In the genomic region with DNA sequence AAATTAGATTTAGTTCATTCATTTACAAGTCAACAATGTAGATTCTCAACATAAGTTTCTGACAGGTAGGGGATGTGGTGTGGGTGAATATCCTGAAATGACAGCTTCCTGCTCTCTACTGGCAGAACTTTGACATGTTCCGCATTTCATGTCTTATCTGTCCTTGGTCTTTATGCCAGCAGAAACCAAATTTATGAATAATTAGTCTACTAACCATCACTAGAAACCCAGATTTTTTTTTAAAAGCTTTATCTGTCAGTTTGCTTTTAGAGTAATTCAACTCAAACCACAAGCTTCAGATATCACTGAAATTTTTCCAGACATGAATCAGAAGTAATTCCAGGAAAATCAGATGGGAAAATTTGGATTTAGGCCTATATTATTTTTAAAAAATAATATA, we compare ENCODE assay signal across 14 cellular contexts. TPM values are rescaled to one million over a fixed set of nuclear protein-coding genes. Genes with fewer than 3 reads are reported as not detected.
DNase-seq lines count a peak whose midpoint lies in the region; ATAC-seq and TF ChIP-seq lines count a peak whose summit lies in the region.
"Had no signal": no experiment of that assay in that cellular context is flagged by ENCODE, and none has a peak within 500 bp of the region (broad histone marks: within the 10 kb centered on the region; RNA-seq: fewer than 3 reads in every experiment).

No MANE protein-coding gene starts in this region.

- TF ChIP-seq CTCF in OCI-LY7 (conservative IDR thresholded peaks at IDR 0.05; ENCODE audit: low read length) (peak; percentile 51), fibroblast of pulmonary artery (IDR thresholded peaks at IDR 0.05; ENCODE audit: low read length, missing control alignments) (no peak), GM13977 (IDR thresholded peaks at IDR 0.05; ENCODE audit: extremely low read depth, insufficient read depth, missing control alignments) (no peak)

- H3K36me3 ChIP-seq in GM23248 (ENCODE audit: low read depth) (no peaks in the 10 kb centered on the region), OCI-LY7 (ENCODE audit: insufficient read depth, low read length) (peaks cover 87% of the 10 kb centered on the region)

- no peaks in the 10 kb centered on the region for H3K9me2 ChIP-seq in GM23248 (ENCODE audit: insufficient read depth)
- no peaks in the 10 kb centered on the region for H3K9me2 ChIP-seq in OCI-LY7 (ENCODE audit: insufficient read depth, low read length)

- DNase-seq in GM23248 (no peak), OCI-LY7 (ENCODE audit: low spot score) (peak; percentile 49), fibroblast of pulmonary artery (ENCODE audit: low read depth) (peak; percentile 21), GM13977 (ENCODE audit: low spot score) (no peak), cerebellar nuclear complex (lab: John Stamatoyannopoulos, UW) (no peak)
- no peak for DNase-seq in stimulated activated naive CD4-positive, alpha-beta T cell treated with Interleukin-2 at 50 U/mL for 16 hours (lab: John Stamatoyannopoulos, UW)
- DNase-seq: activated CD4-positive, alpha-beta T cell treated with anti-CD3 and anti-CD28 coated beads, Interleukin-2, amount 50 U/mL, for 4 hours; Caco-2; dorsolateral prefrontal cortex; left colon; NCI-H510A had no signal

- H3K9me3 ChIP-seq in GM23248 (ENCODE audit: low read depth) = no peaks in the 10 kb centered on the region
- H3K9me3 ChIP-seq in OCI-LY7 (ENCODE audit: low read length) = no peaks in the 10 kb centered on the region
- H3K9me3 ChIP-seq: Caco-2, gastroesophageal sphincter had no signal

- peak overlapping the region; percentile 23; the same call in 1 of the 2 replicates for H3K9ac ChIP-seq in GM23248

- H3K27ac ChIP-seq in GM23248 = peak overlapping the region; percentile 73
- H3K27ac ChIP-seq in OCI-LY7 (ENCODE audit: low read depth, low read length, poor library complexity, severe bottlenecking) = no peak overlapping the region
- H3K27ac ChIP-seq: dorsolateral prefrontal cortex, gastroesophageal sphincter had no signal

- H3K79me2 ChIP-seq in GM23248 (ENCODE audit: insufficient read depth) (no peaks in the 10 kb centered on the region), OCI-LY7 (ENCODE audit: insufficient read depth, low read depth, low read length) (no peaks in the 10 kb centered on the region)

- H4K20me1 ChIP-seq in GM23248 (ENCODE audit: insufficient read depth) (no peaks in the 10 kb centered on the region), OCI-LY7 (ENCODE audit: insufficient read depth, low read length) (no peaks in the 10 kb centered on the region)

- H2AFZ ChIP-seq in GM23248 (no peak overlapping the region), OCI-LY7 (ENCODE audit: low read length) (no peak overlapping the region)

- CTCF ChIA-PET in OCI-LY7 (lab: Charles Lee; ENCODE audit: unreplicated experiment) = no interaction called here

- in situ Hi-C loops in GM23248 (cut with MboI) (loop anchor here (25.0 kb wide), 2 partner anchors 404 to 804 kb away; no protein-coding TSS in a partner anchor), GM13977 (cut with MboI; ENCODE audit: low pct_unique_long_range_greater_than_20kb, low sequenced_read_pairs, unreplicated experiment) (loop anchor here (10.0 to 25.0 kb wide), 2 partner anchors 192 to 379 kb away; partner anchors contain the start of gene SEC31A)

- peaks cover 24% of the 10 kb centered on the region for H3K4me1 ChIP-seq in GM23248 (ENCODE audit: insufficient read depth)
- H3K4me1 ChIP-seq in OCI-LY7 (ENCODE audit: insufficient read depth, low read length, poor library complexity, severe bottlenecking) = no peaks in the 10 kb centered on the region
- H3K4me1 ChIP-seq: Caco-2, gastroesophageal sphincter had no signal

- H3K4me3 ChIP-seq in GM23248 = no peak overlapping the region
- H3K4me3 ChIP-seq in OCI-LY7 (ENCODE audit: low read depth, low read length, poor library complexity, severe bottlenecking) = no peak overlapping the region
- H3K4me3 ChIP-seq in fibroblast of pulmonary artery (replicated peaks; ENCODE audit: low read depth, low read length) = no peak overlapping the region
- H3K4me3 ChIP-seq: dorsolateral prefrontal cortex, gastroesophageal sphincter had no signal

- 90 to 93% methylated on average over 1 of the region's 1 CpG for WGBS in GM23248 (ENCODE audit: low coverage in 1 of 2, low lambda C conversion rate in 2 of 2, missing lambda C conversion rate in 2 of 2), 2 experiments

- POLR2A ChIA-PET in OCI-LY7 (lab: Charles Lee) = interaction anchor here (0.6 to 2.7 kb wide), 8 partner anchors 9 to 1924 kb away, joined by 3 to 12 read pairs (median 3); partner anchors contain the start of gene COPS4

- intact Hi-C loops in OCI-LY7 (cut with micrococcal nuclease; ENCODE audit: unreplicated experiment) = no loop called here

- BruUV-seq in OCI-LY7 (replicated peaks; lab: Mats Ljungman, UMichigan) = no TSS peak

- peaks cover 23% of the 10 kb centered on the region; the same call in 1 of the 2 replicates for H3F3A ChIP-seq in GM23248 (ENCODE audit: insufficient read depth)

- peak; percentile 61 for ATAC-seq in GM18867 (IDR thresholded peaks at IDR 0.05; ENCODE audit: unreplicated experiment)
- ATAC-seq in GM19328 (IDR thresholded peaks at IDR 0.05; ENCODE audit: unreplicated experiment) = no peak
- ATAC-seq: left colon had no signal

- no peaks in the 10 kb centered on the region for H3K27me3 ChIP-seq in GM23248 (replicated peaks; ENCODE audit: insufficient read depth)
- H3K27me3 ChIP-seq: dorsolateral prefrontal cortex, gastroesophageal sphincter had no signal

- H3K4me2 ChIP-seq in GM23248 (ENCODE audit: unreplicated experiment) (no peak overlapping the region), OCI-LY7 (ENCODE audit: low read length) (no peak overlapping the region)

RNA-seq across cellular contexts. Expression of gene COQ2, which starts 17.9 kb away (rescaled TPM):
- total RNA-seq in GM23248 (2014; rRNA removed; shearing (Covaris generic)) = 8.0 and 9.5 TPM in 2 replicates
- polyA plus RNA-seq in GM23248 (2016; fragmentation: Nextera tagmentation; extraction: Ambion mirVana) = 19.1 and 20.1 TPM in 2 replicates
- 12.1 and 12.8 TPM in 2 replicates for total RNA-seq in OCI-LY7 (2014; rRNA removed; shearing (Covaris generic))
- 14.4 and 17.9 TPM in 2 replicates for total RNA-seq in OCI-LY7 (2022)

Comparison
In these comparisons a context has a peak if more than half of its experiments do, and no peak if none do; other contexts are left out.
1. DNase-seq: peak in OCI-LY7 (single experiment) and fibroblast of pulmonary artery (single experiment); none in GM23248 (single experiment), GM13977 (single experiment), cerebellar nuclear complex (0 of 2) and stimulated activated naive CD4-positive, alpha-beta T cell treated with Interleukin-2 at 50 U/mL for 16 hours (single experiment).